Comparison of ENCODE assay signal across 15 cellular contexts in genomic region chr20:38430679-38431325, GRCh38. TPM values are rescaled to one million over a fixed set of nuclear protein-coding genes. Genes with fewer than 3 reads are reported as not detected.
A peak's percentile ranks its signal among the peaks of the same experiment; 100 is the strongest.
DNase-seq lines count a peak whose midpoint lies in the region; ATAC-seq and TF ChIP-seq lines count a peak whose summit lies in the region.
"Had no signal": no experiment of that assay in that cellular context is flagged by ENCODE, and none has a peak within 500 bp of the region (broad histone marks: within the 10 kb centered on the region; RNA-seq: fewer than 3 reads in every experiment).

No MANE protein-coding gene starts in this region.

- peaks cover 33% of the 10 kb centered on the region for H3K4me1 Mint-ChIP-seq in activated T-helper 17 cell treated with anti-CD3 and anti-CD28 coated beads, Interleukin-2, amount 50 U/mL, for 72 hours
- H3K4me1 Mint-ChIP-seq in natural killer cell, result peaks cover 50 to 62% of the 10 kb centered on the region in 2 donors
- peaks cover 46 to 64% of the 10 kb centered on the region in 2 donors for H3K4me1 Mint-ChIP-seq in immature natural killer cell

- H3K27me3 ChIP-seq in DOHH2 (ENCODE audit: control insufficient read depth, low read length), result no peaks in the 10 kb centered on the region; the same call in 1 of the 2 replicates
- no peaks in the 10 kb centered on the region for H3K27me3 ChIP-seq in Karpas-422 (ENCODE audit: low read length)
- H3K27me3 ChIP-seq in prostate gland (replicated peaks; ENCODE audit: insufficient read depth), result no peaks in the 10 kb centered on the region

- H4K20me1 ChIP-seq in DOHH2 (ENCODE audit: control insufficient read depth, insufficient read depth, low read depth, low read length), result peaks cover 46% of the 10 kb centered on the region
- H4K20me1 ChIP-seq in Karpas-422 (ENCODE audit: insufficient read depth, low read depth, low read length), result peaks cover 83% of the 10 kb centered on the region

- no peak for TF ChIP-seq POLR2A in prostate gland (IDR thresholded peaks at IDR 0.05)

- peak overlapping the region; percentile 92 for H3K4me3 Mint-ChIP-seq in activated T-helper 17 cell treated with anti-CD3 and anti-CD28 coated beads, Interleukin-2, amount 50 U/mL, for 72 hours
- H3K4me3 Mint-ChIP-seq in natural killer cell, result no peak overlapping the region
- no peak overlapping the region for H3K4me3 Mint-ChIP-seq in immature natural killer cell
- H3K4me3 Mint-ChIP-seq: IgD-negative memory B cell had no signal

- H3K27ac ChIP-seq in DOHH2 (ENCODE audit: low read depth, low read length) (no peak overlapping the region), Karpas-422 (ENCODE audit: low read length) (no peak overlapping the region), prostate gland (no peak overlapping the region)
- H3K27ac ChIP-seq: C4-2B, epithelial cell of prostate, VCaP had no signal

- no peaks in the 10 kb centered on the region for H3K27me3 Mint-ChIP-seq in activated T-helper 17 cell treated with anti-CD3 and anti-CD28 coated beads, Interleukin-2, amount 50 U/mL, for 72 hours
- no peaks in the 10 kb centered on the region for H3K27me3 Mint-ChIP-seq in natural killer cell (ENCODE audit: low read depth in 2 of 2)
- H3K27me3 Mint-ChIP-seq in immature natural killer cell (ENCODE audit: low read depth in 3 of 3), result peaks cover 7 to 8% (median 8%) of the 10 kb centered on the region in 3 donors
- H3K27me3 Mint-ChIP-seq: IgD-negative memory B cell had no signal

- no peak overlapping the region for H2AFZ ChIP-seq in Karpas-422 (ENCODE audit: low read length)

- H3K36me3 Mint-ChIP-seq in activated T-helper 17 cell treated with anti-CD3 and anti-CD28 coated beads, Interleukin-2, amount 50 U/mL, for 72 hours (ENCODE audit: low read depth), result peaks cover 98% of the 10 kb centered on the region
- H3K36me3 Mint-ChIP-seq in natural killer cell (peaks cover 8% of the 10 kb centered on the region), immature natural killer cell (peaks cover 19 to 50% (median 31%) of the 10 kb centered on the region in 3 donors)

- H3K4me1 ChIP-seq in DOHH2 (ENCODE audit: control insufficient read depth, low read length) (peaks cover 33% of the 10 kb centered on the region), Karpas-422 (ENCODE audit: low read length) (peaks cover 78% of the 10 kb centered on the region), prostate gland (replicated peaks) (peaks cover 8% of the 10 kb centered on the region)

- no peak for ATAC-seq in activated T-helper 17 cell treated with anti-CD3 and anti-CD28 coated beads, Interleukin-2, amount 50 U/mL, for 72 hours (replicated peaks)
- no peak for ATAC-seq in natural killer cell
- ATAC-seq: HCT116 had no signal

- H3K4me2 ChIP-seq in DOHH2 (ENCODE audit: low read length), result 0 out of 2 replicates have a peak overlapping the region, but pooled peaks have one; percentile 67
- H3K4me2 ChIP-seq in Karpas-422 (ENCODE audit: low read depth, low read length, poor library complexity, severe bottlenecking), result peak overlapping the region; percentile 33

- H3K9me2 ChIP-seq in DOHH2 (replicated peaks; ENCODE audit: control insufficient read depth, low read length) (no peaks in the 10 kb centered on the region), Karpas-422 (replicated peaks; ENCODE audit: insufficient read depth, low read length) (no peaks in the 10 kb centered on the region)

- DNase-seq in Karpas-422 (no peak), natural killer cell (no peak), NCI-H82 (lab: John Stamatoyannopoulos, UW) (no peak), prostate gland (ENCODE audit: low spot score) (no peak), immature natural killer cell (no peak)
- DNase-seq: NCI-H1417 treated with DMSO at 0.1 percent for 48 hours, occipital lobe, SW 1271 had no signal

- H3K36me3 ChIP-seq in DOHH2 (ENCODE audit: control insufficient read depth, low read length), result peaks cover 88% of the 10 kb centered on the region
- H3K36me3 ChIP-seq in Karpas-422 (ENCODE audit: insufficient read depth, low read length), result peaks cover 81% of the 10 kb centered on the region
- H3K36me3 ChIP-seq in prostate gland, result peaks cover 4 to 7% of the 10 kb centered on the region in 2 donors

- TF ChIP-seq CTCF in DOHH2 (IDR thresholded peaks at IDR 0.05; ENCODE audit: low read depth, low read length, poor library complexity, severe bottlenecking), result no peak
- TF ChIP-seq CTCF in natural killer cell (IDR thresholded peaks at IDR 0.05), result no peak
- TF ChIP-seq CTCF in prostate gland (IDR thresholded peaks at IDR 0.05), result no peak

- H3K4me3 ChIP-seq in DOHH2 (ENCODE audit: low read length) (no peak overlapping the region), Karpas-422 (ENCODE audit: low read length) (no peak overlapping the region), prostate gland (no peak overlapping the region)

- peaks cover 90% of the 10 kb centered on the region for H3K79me2 ChIP-seq in DOHH2 (ENCODE audit: control insufficient read depth, low read length)
- H3K79me2 ChIP-seq in Karpas-422 (ENCODE audit: low read length), result peaks cover 87% of the 10 kb centered on the region

- no peak overlapping the region for H3K9ac ChIP-seq in Karpas-422 (ENCODE audit: low read length)

- no peaks in the 10 kb centered on the region for H3K9me3 Mint-ChIP-seq in activated T-helper 17 cell treated with anti-CD3 and anti-CD28 coated beads, Interleukin-2, amount 50 U/mL, for 72 hours
- no peaks in the 10 kb centered on the region for H3K9me3 Mint-ChIP-seq in natural killer cell
- no peaks in the 10 kb centered on the region for H3K9me3 Mint-ChIP-seq in immature natural killer cell
- H3K9me3 Mint-ChIP-seq: IgD-negative memory B cell had no signal

- H3K27ac Mint-ChIP-seq in activated T-helper 17 cell treated with anti-CD3 and anti-CD28 coated beads, Interleukin-2, amount 50 U/mL, for 72 hours, result peak overlapping the region; percentile 94
- peak overlapping the region; percentile 55 to 67 for H3K27ac Mint-ChIP-seq in natural killer cell
- peak overlapping the region in 1 of 6 donors; percentile 22 for H3K27ac Mint-ChIP-seq in immature natural killer cell

- H3K9me3 ChIP-seq in DOHH2 (ENCODE audit: control insufficient read depth, insufficient read depth, low read length), result no peaks in the 10 kb centered on the region
- H3K9me3 ChIP-seq in Karpas-422 (ENCODE audit: low read length), result no peaks in the 10 kb centered on the region
- no peaks in the 10 kb centered on the region for H3K9me3 ChIP-seq in prostate gland

- intact Hi-C loops in natural killer cell (cut with micrococcal nuclease) (no loop called here), prostate gland (cut with DNase I) (no loop called here)

- peaks cover 3% of the 10 kb centered on the region; the same call in 1 of the 2 replicates for H3F3A ChIP-seq in DOHH2 (ENCODE audit: control insufficient read depth, insufficient read depth)

- 70% methylated on average over 8 of the region's 8 CpGs for WGBS in prostate gland

RNA-seq across cellular contexts. Expression of gene SNHG17, which starts 4.3 kb away (rescaled TPM):
- total RNA-seq in Karpas-422 (2014; rRNA removed; shearing (Covaris generic); ENCODE audit: low replicate concordance), result 27.3 and 36.4 TPM in 2 replicates
- 100 to 1,000 TPM in 1 of 2 donors, 10 to 100 TPM in 1; 60.5 to 142 TPM for total RNA-seq in activated T-helper 17 cell treated with anti-CD3 and anti-CD28 coated beads, Interleukin-2, amount 50 U/mL, for 72 hours
- total RNA-seq in natural killer cell (10 to 100 TPM; 53.5 to 64.0 (median 53.8) TPM), prostate gland (10 to 100 TPM; 21.8 to 28.2 TPM)
- 10 to 100 TPM; 42.8 to 86.0 (median 44.9) TPM for polyA plus RNA-seq in immature natural killer cell

RNA-seq across cellular contexts. Expression of gene RALGAPB, which starts 41.8 kb away (rescaled TPM):
- total RNA-seq in Karpas-422 (2014; rRNA removed; shearing (Covaris generic); ENCODE audit: low replicate concordance), result 27.2 and 58.6 TPM in 2 replicates
- 10 to 100 TPM; 24.8 to 30.1 TPM for total RNA-seq in activated T-helper 17 cell treated with anti-CD3 and anti-CD28 coated beads, Interleukin-2, amount 50 U/mL, for 72 hours
- total RNA-seq in natural killer cell (10 to 100 TPM; 45.1 to 73.1 (median 57.4) TPM), prostate gland (10 to 100 TPM; 45.6 to 50.6 TPM)
- 10 to 100 TPM in 2 of 3 donors, 1 to 10 TPM in 1; 7.5 to 16.7 (median 14.7) TPM for polyA plus RNA-seq in immature natural killer cell
